ENCODE assay signal across 23 cellular contexts in the genomic region with DNA sequence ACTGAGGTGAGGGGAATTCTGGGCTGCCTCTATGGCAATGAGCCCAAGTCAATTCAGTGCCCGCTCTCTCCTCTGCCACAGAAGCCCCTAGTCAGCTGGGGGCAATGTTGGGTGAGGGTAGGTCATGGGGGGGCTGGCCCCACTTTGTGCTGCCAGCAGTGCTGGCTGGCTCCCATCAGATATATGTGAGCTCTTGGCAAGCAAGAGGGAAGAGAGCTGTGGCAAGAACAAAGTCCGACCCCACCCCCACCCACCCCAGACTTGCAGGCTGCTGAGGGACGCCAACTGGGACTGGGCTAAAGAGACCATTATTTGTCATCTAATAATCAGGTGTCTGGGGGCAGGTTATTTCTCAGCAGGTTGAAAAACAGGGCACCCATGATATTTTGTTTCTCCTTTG.
"Had no signal": no experiment of that assay in that cellular context is flagged by ENCODE, and none has a peak within 500 bp of the region (broad histone marks: within the 10 kb centered on the region; RNA-seq: fewer than 3 reads in every experiment).

No MANE protein-coding gene starts in this region.

- H3K27me3 ChIP-seq: hepatocyte, suprapubic skin, tibial artery, upper lobe of left lung, uterus had no signal

- H3K4me3 ChIP-seq: hepatocyte, lower lobe of right lung, prostate gland, suprapubic skin, tibial artery, upper lobe of left lung, uterus had no signal

- H3K9me3 ChIP-seq: lower lobe of right lung, prostate gland, suprapubic skin, tibial artery, upper lobe of left lung, uterus had no signal

- H3K36me3 ChIP-seq: lower lobe of right lung, prostate gland, suprapubic skin, tibial artery, upper lobe of left lung, uterus had no signal

- H3K27ac ChIP-seq: foreskin keratinocyte, hepatocyte, lower lobe of right lung, parathyroid adenoma, prostate gland, suprapubic skin, tibial artery, upper lobe of left lung, uterus had no signal

- ATAC-seq: foreskin keratinocyte; left cardiac atrium; lower lobe of right lung; stimulated activated effector memory CD8-positive, alpha-beta T cell treated with anti-CD3 and anti-CD28 coated beads, Interleukin-12 subunit alpha, Interleukin-12 subunit beta, amount 100 ng/mL, for 72 hours; stimulated activated naive CD8-positive, alpha-beta T cell treated with anti-CD3 and anti-CD28 coated beads, Interleukin-15, Interleukin-2, amounts not matched to agents 100 U/mL and 50 U/mL, for 24 hours had no signal

- FAIRE-seq: colon, endothelial cell of umbilical vein, kidney had no signal

- H3K4me1 ChIP-seq: foreskin keratinocyte, prostate gland had no signal

- DNase-seq: cerebellar nuclear complex; endodermal cell; erythroblast; foreskin keratinocyte; head of caudate nucleus; kidney; left cardiac atrium; lower lobe of right lung; naive B cell; occipital lobe; stimulated activated CD4-positive, alpha-beta T cell treated with anti-CD3 and anti-CD28 coated beads, Interleukin-4, amount 100 ng/mL, for 1 hour; stimulated activated CD8-positive, alpha-beta memory T cell treated with anti-CD3 and anti-CD28 coated beads, Interleukin-4, amount 100 ng/mL, for 48 hours; stimulated activated naive CD8-positive, alpha-beta T cell treated with anti-CD3 and anti-CD28 coated beads, Interleukin-15, Interleukin-2, amounts not matched to agents 100 U/mL and 50 U/mL, for 24 hours; tibial artery; upper lobe of left lung; uterus had no signal
